ENCODE assay signal across 1 cellular context in the genomic region with DNA sequence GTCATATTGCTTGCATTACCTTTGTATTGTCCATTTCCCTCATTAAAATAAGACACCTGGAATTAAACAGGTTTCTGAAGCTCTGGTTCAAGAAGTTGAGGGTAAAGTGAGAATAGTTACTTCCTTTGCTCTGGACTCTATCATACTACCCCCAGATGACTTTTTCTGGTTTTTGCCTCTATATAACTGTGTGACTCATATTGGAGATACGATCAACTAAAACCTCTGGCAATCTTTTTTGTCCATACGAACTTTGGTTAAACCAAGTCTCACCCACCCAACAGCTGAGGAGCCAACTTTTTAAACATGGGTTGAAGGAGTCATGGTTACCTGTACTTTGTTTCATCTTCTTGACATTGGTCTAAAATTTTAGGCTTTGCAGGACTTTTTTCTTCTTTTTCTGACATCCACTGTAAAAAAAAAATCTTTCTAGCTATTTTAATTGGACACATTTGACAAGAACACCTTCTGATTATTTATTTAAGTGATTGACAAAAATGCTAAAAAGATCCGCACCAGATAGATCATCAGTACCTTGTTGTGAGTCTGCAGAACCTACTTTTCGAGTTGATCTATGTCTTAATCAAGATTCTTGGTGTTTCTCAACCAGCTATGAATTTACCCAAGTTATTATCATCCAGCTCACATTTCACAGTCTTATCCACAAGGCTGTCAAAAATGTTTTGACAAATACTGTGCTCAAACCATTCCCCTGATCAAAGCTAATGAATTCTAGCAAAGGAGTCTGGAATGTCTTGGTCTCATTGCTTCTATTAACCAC.
TF ChIP-seq lines count a peak whose summit lies in the region.

No MANE protein-coding gene starts in this region.

TF ChIP-seq in K562, 482 proteins besides CTCF, POLR2A, EP300 and RAD21 (continued from another document and continues in another):
- TF ChIP-seq SP2 (IDR thresholded peaks at IDR 0.05; ENCODE audit: extremely low read depth, low read depth, low read length, poor library complexity, severe bottlenecking), result no peak
- no peak for TF ChIP-seq NR2C2 (CRISPR knock-in tag; IDR thresholded peaks at IDR 0.05)
- TF ChIP-seq NR2C2 (tag; IDR thresholded peaks at IDR 0.05), result no peak
- no peak for TF ChIP-seq NEUROD1 (IDR thresholded peaks at IDR 0.05; ENCODE audit: borderline replicate concordance, low read depth, low read length, partially characterized antibody)
- no peak for TF ChIP-seq ZNF668 (CRISPR knock-in tag; IDR thresholded peaks at IDR 0.05)
- no peak for TF ChIP-seq NRF1 (conservative IDR thresholded peaks at IDR 0.05 in 1 of 2, IDR thresholded peaks at IDR 0.05 in 1 of 2)
- TF ChIP-seq NR1H2 (CRISPR knock-in tag; IDR thresholded peaks at IDR 0.05), result no peak
- TF ChIP-seq ARID3A (IDR thresholded peaks at IDR 0.05; ENCODE audit: borderline replicate concordance, low read depth, low read length), result 0 out of 2 replicates have a peak, but pooled peaks have one; percentile 7
- TF ChIP-seq XRCC4 (IDR thresholded peaks at IDR 0.05; ENCODE audit: extremely low read depth, insufficient read depth, insufficient read length), result no peak
- peak in 1 of 2 experiments; percentile 63; a peak in 2 of 4 replicates for TF ChIP-seq ARNT (IDR thresholded peaks at IDR 0.05)
- TF ChIP-seq PTBP1 (IDR thresholded peaks at IDR 0.05; ENCODE audit: low read depth, low read length), result no peak
- TF ChIP-seq, protein P1, sequence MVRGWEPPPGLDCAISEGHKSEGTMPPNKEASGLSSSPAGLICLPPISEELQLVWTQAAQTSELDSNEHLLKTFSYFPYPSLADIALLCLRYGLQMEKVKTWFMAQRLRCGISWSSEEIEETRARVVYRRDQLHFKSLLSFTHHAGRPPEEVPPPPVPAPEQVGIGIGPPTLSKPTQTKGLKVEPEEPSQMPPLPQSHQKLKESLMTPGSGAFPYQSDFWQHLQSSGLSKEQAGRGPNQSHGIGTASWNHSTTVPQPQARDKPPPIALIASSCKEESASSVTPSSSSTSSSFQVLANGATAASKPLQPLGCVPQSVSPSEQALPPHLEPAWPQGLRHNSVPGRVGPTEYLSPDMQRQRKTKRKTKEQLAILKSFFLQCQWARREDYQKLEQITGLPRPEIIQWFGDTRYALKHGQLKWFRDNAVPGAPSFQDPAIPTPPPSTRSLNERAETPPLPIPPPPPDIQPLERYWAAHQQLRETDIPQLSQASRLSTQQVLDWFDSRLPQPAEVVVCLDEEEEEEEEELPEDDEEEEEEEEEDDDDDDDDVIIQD (CRISPR knock-in tag; IDR thresholded peaks at IDR 0.05), result no peak
- no peak for TF ChIP-seq SRSF9 (IDR thresholded peaks at IDR 0.05; ENCODE audit: borderline replicate concordance, low read depth, low read length)
- no peak for TF ChIP-seq YY1 (IDR thresholded peaks at IDR 0.05; ENCODE audit: borderline replicate concordance in 1 of 3, control insufficient read depth in 1 of 3, extremely low read depth in 1 of 3, insufficient read depth in 3 of 3, insufficient read length in 1 of 3, insufficient replicate concordance in 2 of 3, low read depth in 1 of 3, low read length in 2 of 3)
- peak; percentile 89 for TF ChIP-seq ARID1B (IDR thresholded peaks at IDR 0.05)
- no peak for TF ChIP-seq MXI1 (IDR thresholded peaks at IDR 0.05; ENCODE audit: low read depth, low read length)
- TF ChIP-seq GATAD2B (IDR thresholded peaks at IDR 0.05; ENCODE audit: borderline replicate concordance), result no peak
- TF ChIP-seq RBM17 (IDR thresholded peaks at IDR 0.05; ENCODE audit: borderline replicate concordance, low read depth, low read length), result no peak
- no peak for TF ChIP-seq DDX20 (tag; IDR thresholded peaks at IDR 0.05; ENCODE audit: low read depth)
- TF ChIP-seq CBX8 (IDR thresholded peaks at IDR 0.05; ENCODE audit: borderline replicate concordance, extremely low read depth, low read depth, low read length, poor library complexity, severe bottlenecking), result no peak
- no peak for TF ChIP-seq FUS (optimal IDR thresholded peaks at IDR 0.05; ENCODE audit: low read depth, low read length)
- TF ChIP-seq TRIM24 (IDR thresholded peaks at IDR 0.05), result 0 out of 4 replicates have a peak, but pooled peaks of 1 of the 2 experiments have one; percentile 38
- TF ChIP-seq CBX5 (IDR thresholded peaks at IDR 0.05; ENCODE audit: borderline replicate concordance, low read depth), result no peak
- TF ChIP-seq HMBOX1 (IDR thresholded peaks at IDR 0.05), result peak; percentile 95
- no peak for TF ChIP-seq COPS2 (conservative IDR thresholded peaks at IDR 0.05)
- no peak for TF ChIP-seq ZNF695 (CRISPR knock-in tag; IDR thresholded peaks at IDR 0.05)
- TF ChIP-seq ZNF316 (IDR thresholded peaks at IDR 0.05), result no peak
- no peak for TF ChIP-seq GATA2 (CRISPR knock-in tag; IDR thresholded peaks at IDR 0.05)
- TF ChIP-seq BRF2 (IDR thresholded peaks at IDR 0.05; ENCODE audit: borderline replicate concordance, insufficient read depth, insufficient read length), result no peak
- no peak for TF ChIP-seq DACH1 (IDR thresholded peaks at IDR 0.05; ENCODE audit: partially characterized antibody)
- TF ChIP-seq, protein P2, sequence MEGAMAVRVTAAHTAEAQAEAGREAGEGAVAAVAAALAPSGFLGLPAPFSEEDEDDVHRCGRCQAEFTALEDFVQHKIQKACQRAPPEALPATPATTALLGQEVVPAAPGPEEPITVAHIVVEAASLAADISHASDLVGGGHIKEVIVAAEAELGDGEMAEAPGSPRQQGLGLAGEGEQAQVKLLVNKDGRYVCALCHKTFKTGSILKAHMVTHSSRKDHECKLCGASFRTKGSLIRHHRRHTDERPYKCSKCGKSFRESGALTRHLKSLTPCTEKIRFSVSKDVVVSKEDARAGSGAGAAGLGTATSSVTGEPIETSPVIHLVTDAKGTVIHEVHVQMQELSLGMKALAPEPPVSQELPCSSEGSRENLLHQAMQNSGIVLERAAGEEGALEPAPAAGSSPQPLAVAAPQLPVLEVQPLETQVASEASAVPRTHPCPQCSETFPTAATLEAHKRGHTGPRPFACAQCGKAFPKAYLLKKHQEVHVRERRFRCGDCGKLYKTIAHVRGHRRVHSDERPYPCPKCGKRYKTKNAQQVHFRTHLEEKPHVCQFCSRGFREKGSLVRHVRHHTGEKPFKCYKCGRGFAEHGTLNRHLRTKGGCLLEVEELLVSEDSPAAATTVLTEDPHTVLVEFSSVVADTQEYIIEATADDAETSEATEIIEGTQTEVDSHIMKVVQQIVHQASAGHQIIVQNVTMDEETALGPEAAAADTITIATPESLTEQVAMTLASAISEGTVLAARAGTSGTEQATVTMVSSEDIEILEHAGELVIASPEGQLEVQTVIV (CRISPR knock-in tag; IDR thresholded peaks at IDR 0.05; ENCODE audit: borderline replicate concordance), result no peak
- TF ChIP-seq SMARCB1 (IDR thresholded peaks at IDR 0.05; ENCODE audit: insufficient read length, low read depth), result no peak
- TF ChIP-seq ZNF696 (CRISPR knock-in tag; conservative IDR thresholded peaks at IDR 0.05), result no peak
- no peak for TF ChIP-seq BRF1 (IDR thresholded peaks at IDR 0.05; ENCODE audit: borderline replicate concordance, extremely low read depth, insufficient read length)
- no peak for TF ChIP-seq CREB5 (CRISPR knock-in tag; IDR thresholded peaks at IDR 0.05)
- TF ChIP-seq THRA (IDR thresholded peaks at IDR 0.05), result no peak
- no peak for TF ChIP-seq ZNF407 (IDR thresholded peaks at IDR 0.05; ENCODE audit: low read depth)
